ENCODE assay signal across 14 cellular contexts in the genomic region with DNA sequence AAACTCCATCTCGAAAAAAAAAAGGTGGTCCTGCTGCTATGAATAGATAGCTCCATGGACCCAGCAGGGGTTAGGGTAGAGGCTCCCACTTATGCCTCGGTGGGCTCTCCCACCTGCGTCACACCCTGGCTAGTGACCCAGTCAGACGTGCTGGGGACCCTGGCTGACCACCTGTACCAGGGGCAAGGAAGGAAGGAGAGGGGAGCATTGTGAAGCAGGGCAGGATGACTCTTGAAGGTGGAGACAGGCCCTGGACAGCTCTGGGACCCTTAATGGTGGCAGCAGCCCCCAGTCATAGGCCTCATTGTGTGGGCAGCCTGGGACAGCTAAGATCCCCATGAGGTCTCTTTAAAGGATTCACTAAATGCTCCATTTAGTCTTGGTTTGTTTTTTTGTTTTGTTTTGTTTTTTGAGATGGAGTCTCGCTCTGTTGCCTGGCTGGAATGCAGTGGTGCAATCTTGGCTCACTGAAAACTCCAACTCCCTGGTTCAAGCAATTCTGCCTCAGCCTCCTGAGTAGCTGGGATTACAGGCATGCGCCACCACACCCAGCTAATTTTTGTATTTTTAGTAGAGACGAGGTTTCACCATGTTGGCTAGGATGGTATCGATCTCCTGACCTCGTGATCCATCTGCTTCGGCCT. TPM values are rescaled to one million over a fixed set of nuclear protein-coding genes. Genes with fewer than 3 reads are reported as not detected.
DNase-seq lines count a peak whose midpoint lies in the region; ATAC-seq, FAIRE-seq and TF ChIP-seq lines count a peak whose summit lies in the region.
"Had no signal": no experiment of that assay in that cellular context is flagged by ENCODE, and none has a peak within 500 bp of the region (broad histone marks: within the 10 kb centered on the region; RNA-seq: fewer than 3 reads in every experiment).

No MANE protein-coding gene starts in this region.

- H3K79me2 ChIP-seq in PC-3 (ENCODE audit: low read length) = peaks cover 14% of the 10 kb centered on the region; the same call in 1 of the 2 replicates

- no peak for TF ChIP-seq CTCF in esophagus squamous epithelium (IDR thresholded peaks at IDR 0.05)
- TF ChIP-seq CTCF in PC-3 (conservative IDR thresholded peaks at IDR 0.05; ENCODE audit: low read depth, low read length) = no peak

- no peaks in the 10 kb centered on the region for H3K9me2 ChIP-seq in PC-3 (replicated peaks; ENCODE audit: low read length)

- H3K36me3 ChIP-seq in esophagus squamous epithelium (peaks cover 15 to 42% (median 19%) of the 10 kb centered on the region in 3 donors), PC-3 (ENCODE audit: low read depth, low read length) (peaks cover 35% of the 10 kb centered on the region)

- H3K27ac ChIP-seq in esophagus squamous epithelium (peak overlapping the region in 1 of 4 donors; percentile 36), PC-3 (ENCODE audit: low read length) (no peak overlapping the region)
- H3K27ac ChIP-seq: brain microvascular endothelial cell had no signal

- no peak overlapping the region for H2AFZ ChIP-seq in PC-3 (ENCODE audit: low read length)

- H3K9me3 ChIP-seq in esophagus squamous epithelium = no peaks in the 10 kb centered on the region
- H3K9me3 ChIP-seq in PC-3 (ENCODE audit: low read length) = no peaks in the 10 kb centered on the region
- H3K9me3 ChIP-seq: spleen had no signal

- 67 to 80% methylated on average over 9 to 10 of the region's 10 CpGs for WGBS in esophagus squamous epithelium, 2 donors

- H3K4me3 Mint-ChIP-seq in activated naive CD8-positive, alpha-beta T cell treated with anti-CD3 and anti-CD28 coated beads for 36 hours = no peak overlapping the region
- no peak overlapping the region for H3K4me3 Mint-ChIP-seq in naive B cell
- H3K4me3 Mint-ChIP-seq: stimulated activated naive CD8-positive, alpha-beta T cell treated with anti-CD3 and anti-CD28 coated beads, Interleukin-15, Interleukin-2, amounts not matched to agents 100 ng/mL and 50 ng/mL, for 24 hours had no signal

- peaks cover 36% of the 10 kb centered on the region for H3K4me1 Mint-ChIP-seq in activated naive CD8-positive, alpha-beta T cell treated with anti-CD3 and anti-CD28 coated beads for 36 hours
- H3K4me1 Mint-ChIP-seq in naive B cell = peaks cover 23 to 29% (median 26%) of the 10 kb centered on the region in 3 donors

- no peaks in the 10 kb centered on the region for H3K27me3 Mint-ChIP-seq in activated naive CD8-positive, alpha-beta T cell treated with anti-CD3 and anti-CD28 coated beads for 36 hours
- no peaks in the 10 kb centered on the region for H3K27me3 Mint-ChIP-seq in naive B cell
- H3K27me3 Mint-ChIP-seq: stimulated activated naive CD8-positive, alpha-beta T cell treated with anti-CD3 and anti-CD28 coated beads, Interleukin-15, Interleukin-2, amounts not matched to agents 100 ng/mL and 50 ng/mL, for 24 hours had no signal

- H3F3A ChIP-seq in PC-3 (ENCODE audit: low read length, unreplicated experiment) = peaks cover 18% of the 10 kb centered on the region

- intact Hi-C loops in esophagus squamous epithelium (cut with DNase I) (no loop called here), PC-3 (cut with micrococcal nuclease) (no loop called here)

- POLR2A ChIA-PET in PC-3 (lab: Charles Lee; ENCODE audit: unreplicated experiment) = interaction anchor here (0.6 to 1.4 kb wide), 2 partner anchors 13 to 76 kb away, joined by 3 to 6 read pairs; no protein-coding TSS in a partner anchor

- TF ChIP-seq POLR2A in GM12891 (IDR thresholded peaks at IDR 0.05; ENCODE audit: low read depth, low read length) (peak; percentile 24), esophagus squamous epithelium (IDR thresholded peaks at IDR 0.05) (no peak)

- no peak for ATAC-seq in naive B cell (ENCODE audit: low read depth in 2 of 2)
- no peak for ATAC-seq in HG02885 (IDR thresholded peaks at IDR 0.05; ENCODE audit: poor library complexity, unreplicated experiment)
- ATAC-seq in PC-3 = no peak

- H3K9ac ChIP-seq in PC-3 (ENCODE audit: low read length) = no peak overlapping the region

- H3K36me3 Mint-ChIP-seq in activated naive CD8-positive, alpha-beta T cell treated with anti-CD3 and anti-CD28 coated beads for 36 hours = peaks cover 39% of the 10 kb centered on the region
- peaks cover 18 to 31% of the 10 kb centered on the region in 2 donors for H3K36me3 Mint-ChIP-seq in naive B cell

- FAIRE-seq in GM12891 (lab: Jason Lieb, UNC) = no peak
- FAIRE-seq: frontal cortex had no signal

- peak overlapping the region; percentile 65 for H3K27ac Mint-ChIP-seq in activated naive CD8-positive, alpha-beta T cell treated with anti-CD3 and anti-CD28 coated beads for 36 hours
- H3K27ac Mint-ChIP-seq in naive B cell = peak overlapping the region; percentile 30 to 83 (median 66)

- 0 out of 2 replicates have a peak, but pooled peaks cover 8% of the 10 kb centered on the region for H4K20me1 ChIP-seq in PC-3 (ENCODE audit: low read length)

- no peak overlapping the region for H3K4me2 ChIP-seq in PC-3 (ENCODE audit: low read length)

- H3K9me3 Mint-ChIP-seq in activated naive CD8-positive, alpha-beta T cell treated with anti-CD3 and anti-CD28 coated beads for 36 hours = no peaks in the 10 kb centered on the region
- no peaks in the 10 kb centered on the region for H3K9me3 Mint-ChIP-seq in naive B cell
- H3K9me3 Mint-ChIP-seq: stimulated activated naive CD8-positive, alpha-beta T cell treated with anti-CD3 and anti-CD28 coated beads, Interleukin-15, Interleukin-2, amounts not matched to agents 100 ng/mL and 50 ng/mL, for 24 hours had no signal

- H3K4me1 ChIP-seq in esophagus squamous epithelium (peaks cover 5 to 40% (median 9%) of the 10 kb centered on the region in 3 donors), PC-3 (ENCODE audit: insufficient read depth, low read length) (peaks cover 11% of the 10 kb centered on the region)

- BruUV-seq in PC-3 (replicated peaks; lab: Mats Ljungman, UMichigan) = no TSS peak

- CTCF ChIA-PET in PC-3 (lab: Charles Lee) = no interaction called here

- DNase-seq in GM12891 (ENCODE audit: insufficient read length, low spot score) (no peak), naive B cell (no peak), esophagus squamous epithelium (lab: John Stamatoyannopoulos, UW) (no peak), PC-3 (no peak)
- DNase-seq in activated naive CD8-positive, alpha-beta T cell treated with anti-CD3 and anti-CD28 coated beads for 36 hours = no peak
- DNase-seq: activated CD4-positive, CD25-positive, alpha-beta regulatory T cell treated with anti-CD3 and anti-CD28 coated beads, Interleukin-2, amount 50 U/mL, for 72 hours; brain microvascular endothelial cell; DMS79; NCI-H1930; spleen had no signal

- H3K4me3 ChIP-seq in esophagus squamous epithelium (no peak overlapping the region), PC-3 (ENCODE audit: low read length) (no peak overlapping the region)
- H3K4me3 ChIP-seq: spleen had no signal

- no peaks in the 10 kb centered on the region for H3K27me3 ChIP-seq in esophagus squamous epithelium
- no peaks in the 10 kb centered on the region for H3K27me3 ChIP-seq in PC-3 (ENCODE audit: low read length)
- H3K27me3 ChIP-seq: brain microvascular endothelial cell, spleen had no signal

TF ChIP-seq in GM12891, 5 proteins besides CTCF, POLR2A, EP300 and RAD21:
- TF ChIP-seq POLR2AphosphoS5 (IDR thresholded peaks at IDR 0.05; ENCODE audit: low read depth, low read length) (peak; percentile 73), POU2F2 (IDR thresholded peaks at IDR 0.05; ENCODE audit: low read depth, low read length) (0 out of 2 replicates have a peak, but pooled peaks have one; percentile 29), TAF1 (IDR thresholded peaks at IDR 0.05; ENCODE audit: low read depth, low read length) (no peak)

RNA-seq across cellular contexts. Expression of gene SNAPIN, which starts 10.4 kb away (rescaled TPM):
- 40.6 TPM for polyA plus RNA-seq in GM12891 (2012; ENCODE audit: low read depth, missing spikeins)
- total RNA-seq in activated naive CD8-positive, alpha-beta T cell treated with anti-CD3 and anti-CD28 coated beads for 36 hours = 10 to 100 TPM; 32.9 to 34.7 TPM
- polyA plus RNA-seq in naive B cell (ENCODE audit: low read depth in 6 of 6) = 100 to 1,000 TPM in 2 of 6 donors, 10 to 100 TPM in 4; 51.1 to 111 (median 90.1) TPM
- 10 to 100 TPM; 39.9 to 61.2 (median 51.1) TPM for total RNA-seq in esophagus squamous epithelium
- total RNA-seq in PC-3 (2014; rRNA removed) = 46.4 and 82.0 TPM in 2 replicates

RNA-seq across cellular contexts. Expression of gene CHTOP, which starts 14.3 kb away (rescaled TPM):
- polyA plus RNA-seq in GM12891 (2012; ENCODE audit: low read depth, missing spikeins) = 41.7 TPM
- 10 to 100 TPM; 94.3 to 98.1 TPM for total RNA-seq in activated naive CD8-positive, alpha-beta T cell treated with anti-CD3 and anti-CD28 coated beads for 36 hours
- polyA plus RNA-seq in naive B cell (ENCODE audit: low read depth in 6 of 6) = 10 to 100 TPM; 43.3 to 94.4 (median 54.4) TPM
- total RNA-seq in esophagus squamous epithelium = 10 to 100 TPM; 35.0 to 58.9 (median 47.3) TPM
- 101 and 112 TPM in 2 replicates for total RNA-seq in PC-3 (2014; rRNA removed)

RNA-seq across cellular contexts. Expression of gene S100A1, which starts 19.9 kb away (rescaled TPM):
- polyA plus RNA-seq in GM12891 (2012; ENCODE audit: low read depth, missing spikeins) = 1.6 TPM
- not detected for total RNA-seq in activated naive CD8-positive, alpha-beta T cell treated with anti-CD3 and anti-CD28 coated beads for 36 hours
- polyA plus RNA-seq in naive B cell (ENCODE audit: low read depth in 6 of 6) = not detected
- total RNA-seq in esophagus squamous epithelium (1 to 10 TPM in 1 of 4 donors, not detected in 3; 1.8 TPM), PC-3 (2014; rRNA removed) (0.29 TPM in 1 of 2 replicates, not detected in the other)
- total RNA-seq: OCI-LY7 had no signal

RNA-seq across cellular contexts. Expression of gene S100A13, which starts 20.8 kb away (rescaled TPM):
- 19.4 TPM for polyA plus RNA-seq in GM12891 (2012; ENCODE audit: low read depth, missing spikeins)
- 1 to 10 TPM; 5.7 to 5.9 TPM for total RNA-seq in activated naive CD8-positive, alpha-beta T cell treated with anti-CD3 and anti-CD28 coated beads for 36 hours
- polyA plus RNA-seq in naive B cell (ENCODE audit: low read depth in 6 of 6) = 1 to 10 TPM in 4 of 6 donors, not detected in 2; 1.2 to 2.1 (median 1.6) TPM
- total RNA-seq in esophagus squamous epithelium = 10 to 100 TPM; 44.4 to 63.3 (median 55.7) TPM
- total RNA-seq in PC-3 (2014; rRNA removed) = 307 and 350 TPM in 2 replicates

RNA-seq across cellular contexts. Expression of gene ILF2, which starts 22.7 kb away (rescaled TPM):
- polyA plus RNA-seq in GM12891 (2012; ENCODE audit: low read depth, missing spikeins) = 206 TPM
- total RNA-seq in activated naive CD8-positive, alpha-beta T cell treated with anti-CD3 and anti-CD28 coated beads for 36 hours = 100 to 1,000 TPM; 419 to 431 TPM
- polyA plus RNA-seq in naive B cell (ENCODE audit: low read depth in 6 of 6) = 100 to 1,000 TPM; 124 to 202 (median 134) TPM
- 100 to 1,000 TPM in 3 of 4 donors, 10 to 100 TPM in 1; 78.0 to 166 (median 130) TPM for total RNA-seq in esophagus squamous epithelium
- total RNA-seq in PC-3 (2014; rRNA removed) = 398 and 439 TPM in 2 replicates
